In the genomic region with DNA sequence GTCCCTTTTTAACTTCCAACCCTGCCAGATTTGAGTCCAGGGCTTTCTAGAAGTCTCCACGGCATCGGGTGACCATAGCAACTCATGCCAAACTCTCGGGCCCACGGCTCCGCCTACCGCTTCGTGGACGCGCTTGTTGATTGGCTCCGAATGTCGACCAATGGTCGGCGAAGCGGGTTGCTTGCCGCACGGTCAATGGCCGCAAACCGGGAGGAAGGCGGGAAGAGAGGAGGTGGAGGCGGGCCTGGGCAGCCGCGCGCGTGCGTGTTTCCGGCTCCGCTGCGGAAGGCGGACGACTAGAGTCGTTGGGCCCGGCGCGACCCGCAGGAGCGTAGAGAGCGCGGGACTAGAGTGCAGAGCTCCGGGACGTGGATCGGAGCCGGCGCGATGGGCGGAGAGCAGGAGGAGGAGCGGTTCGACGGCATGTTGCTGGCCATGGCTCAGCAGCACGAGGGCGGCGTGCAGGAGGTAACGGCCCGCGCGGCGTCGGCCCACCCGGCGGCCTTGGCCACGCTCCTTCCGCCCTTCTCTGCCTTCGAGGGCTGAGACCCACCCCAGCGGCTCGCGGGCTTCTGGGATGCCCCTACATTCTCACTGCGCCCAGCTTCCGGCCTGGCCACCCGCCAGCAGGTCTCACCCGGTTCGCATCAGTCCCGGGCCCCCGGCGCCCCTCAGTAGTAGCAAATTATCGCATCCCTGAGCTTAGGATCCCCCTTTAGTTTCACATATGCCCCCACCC, we compare ENCODE assay signal across 1 cellular context.
TF ChIP-seq lines count a peak whose summit lies in the region.

A gene (plus strand): TSS at position 282 of the 739 bp plus-strand sequence. CDS start 106 bp downstream, at position 388.

TF ChIP-seq in HepG2, 621 proteins besides CTCF, POLR2A, EP300 and RAD21 (continued from another document and continues in another):
- TF ChIP-seq, protein P1, sequence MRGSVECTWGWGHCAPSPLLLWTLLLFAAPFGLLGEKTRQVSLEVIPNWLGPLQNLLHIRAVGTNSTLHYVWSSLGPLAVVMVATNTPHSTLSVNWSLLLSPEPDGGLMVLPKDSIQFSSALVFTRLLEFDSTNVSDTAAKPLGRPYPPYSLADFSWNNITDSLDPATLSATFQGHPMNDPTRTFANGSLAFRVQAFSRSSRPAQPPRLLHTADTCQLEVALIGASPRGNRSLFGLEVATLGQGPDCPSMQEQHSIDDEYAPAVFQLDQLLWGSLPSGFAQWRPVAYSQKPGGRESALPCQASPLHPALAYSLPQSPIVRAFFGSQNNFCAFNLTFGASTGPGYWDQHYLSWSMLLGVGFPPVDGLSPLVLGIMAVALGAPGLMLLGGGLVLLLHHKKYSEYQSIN (CRISPR knock-in tag; IDR thresholded peaks at IDR 0.05; ENCODE audit: borderline replicate concordance): no peak
- TF ChIP-seq PCBP1 (IDR thresholded peaks at IDR 0.05; ENCODE audit: borderline replicate concordance, low read depth, low read length) (no peak), SALL1 (CRISPR knock-in tag; IDR thresholded peaks at IDR 0.05) (peak; percentile 87), ZNF24 (IDR thresholded peaks at IDR 0.05) (no peak), ZNF354B (CRISPR knock-in tag; IDR thresholded peaks at IDR 0.05) (0 out of 2 replicates have a peak, but pooled peaks have one; percentile 78), ZNF749 (CRISPR knock-in tag; IDR thresholded peaks at IDR 0.05; ENCODE audit: borderline replicate concordance) (0 out of 2 replicates have a peak, but pooled peaks have one; percentile 82), YY1 (IDR thresholded peaks at IDR 0.05; ENCODE audit: insufficient read depth, insufficient replicate concordance, low read depth, low read length) (peak; percentile 20), AKAP8 (CRISPR knock-in tag; IDR thresholded peaks at IDR 0.05) (no peak), ZNF143 (CRISPR knock-in tag; IDR thresholded peaks at IDR 0.05) (no peak; the same call in 1 of the 2 replicates), ATM (IDR thresholded peaks at IDR 0.05; ENCODE audit: borderline replicate concordance) (no peak), SIX1 (CRISPR knock-in tag; IDR thresholded peaks at IDR 0.05; ENCODE audit: borderline replicate concordance) (no peak), MBNL3 (CRISPR knock-in tag; conservative IDR thresholded peaks at IDR 0.05) (no peak), JUND (CRISPR knock-in tag; IDR thresholded peaks at IDR 0.05) (no peak), REL (CRISPR knock-in tag; conservative IDR thresholded peaks at IDR 0.05) (peak; percentile 95), ZMYM3 (CRISPR knock-in tag; IDR thresholded peaks at IDR 0.05) (no peak), ZMAT3 (CRISPR knock-in tag; conservative IDR thresholded peaks at IDR 0.05) (0 out of 2 replicates have a peak, but pooled peaks have one; percentile 25), ZNF644 (CRISPR knock-in tag; IDR thresholded peaks at IDR 0.05; ENCODE audit: low read depth) (no peak)
- TF ChIP-seq, protein P2, sequence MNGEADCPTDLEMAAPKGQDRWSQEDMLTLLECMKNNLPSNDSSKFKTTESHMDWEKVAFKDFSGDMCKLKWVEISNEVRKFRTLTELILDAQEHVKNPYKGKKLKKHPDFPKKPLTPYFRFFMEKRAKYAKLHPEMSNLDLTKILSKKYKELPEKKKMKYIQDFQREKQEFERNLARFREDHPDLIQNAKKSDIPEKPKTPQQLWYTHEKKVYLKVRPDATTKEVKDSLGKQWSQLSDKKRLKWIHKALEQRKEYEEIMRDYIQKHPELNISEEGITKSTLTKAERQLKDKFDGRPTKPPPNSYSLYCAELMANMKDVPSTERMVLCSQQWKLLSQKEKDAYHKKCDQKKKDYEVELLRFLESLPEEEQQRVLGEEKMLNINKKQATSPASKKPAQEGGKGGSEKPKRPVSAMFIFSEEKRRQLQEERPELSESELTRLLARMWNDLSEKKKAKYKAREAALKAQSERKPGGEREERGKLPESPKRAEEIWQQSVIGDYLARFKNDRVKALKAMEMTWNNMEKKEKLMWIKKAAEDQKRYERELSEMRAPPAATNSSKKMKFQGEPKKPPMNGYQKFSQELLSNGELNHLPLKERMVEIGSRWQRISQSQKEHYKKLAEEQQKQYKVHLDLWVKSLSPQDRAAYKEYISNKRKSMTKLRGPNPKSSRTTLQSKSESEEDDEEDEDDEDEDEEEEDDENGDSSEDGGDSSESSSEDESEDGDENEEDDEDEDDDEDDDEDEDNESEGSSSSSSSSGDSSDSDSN (CRISPR knock-in tag; IDR thresholded peaks at IDR 0.05): peak; percentile 75
- TF ChIP-seq, protein P3, sequence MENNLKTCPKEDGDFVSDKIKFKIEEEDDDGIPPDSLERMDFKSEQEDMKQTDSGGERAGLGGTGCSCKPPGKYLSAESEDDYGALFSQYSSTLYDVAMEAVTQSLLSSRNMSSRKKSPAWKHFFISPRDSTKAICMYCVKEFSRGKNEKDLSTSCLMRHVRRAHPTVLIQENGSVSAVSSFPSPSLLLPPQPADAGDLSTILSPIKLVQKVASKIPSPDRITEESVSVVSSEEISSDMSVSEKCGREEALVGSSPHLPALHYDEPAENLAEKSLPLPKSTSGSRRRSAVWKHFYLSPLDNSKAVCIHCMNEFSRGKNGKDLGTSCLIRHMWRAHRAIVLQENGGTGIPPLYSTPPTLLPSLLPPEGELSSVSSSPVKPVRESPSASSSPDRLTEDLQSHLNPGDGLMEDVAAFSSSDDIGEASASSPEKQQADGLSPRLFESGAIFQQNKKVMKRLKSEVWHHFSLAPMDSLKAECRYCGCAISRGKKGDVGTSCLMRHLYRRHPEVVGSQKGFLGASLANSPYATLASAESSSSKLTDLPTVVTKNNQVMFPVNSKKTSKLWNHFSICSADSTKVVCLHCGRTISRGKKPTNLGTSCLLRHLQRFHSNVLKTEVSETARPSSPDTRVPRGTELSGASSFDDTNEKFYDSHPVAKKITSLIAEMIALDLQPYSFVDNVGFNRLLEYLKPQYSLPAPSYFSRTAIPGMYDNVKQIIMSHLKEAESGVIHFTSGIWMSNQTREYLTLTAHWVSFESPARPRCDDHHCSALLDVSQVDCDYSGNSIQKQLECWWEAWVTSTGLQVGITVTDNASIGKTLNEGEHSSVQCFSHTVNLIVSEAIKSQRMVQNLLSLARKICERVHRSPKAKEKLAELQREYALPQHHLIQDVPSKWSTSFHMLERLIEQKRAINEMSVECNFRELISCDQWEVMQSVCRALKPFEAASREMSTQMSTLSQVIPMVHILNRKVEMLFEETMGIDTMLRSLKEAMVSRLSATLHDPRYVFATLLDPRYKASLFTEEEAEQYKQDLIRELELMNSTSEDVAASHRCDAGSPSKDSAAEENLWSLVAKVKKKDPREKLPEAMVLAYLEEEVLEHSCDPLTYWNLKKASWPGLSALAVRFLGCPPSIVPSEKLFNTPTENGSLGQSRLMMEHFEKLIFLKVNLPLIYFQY (CRISPR knock-in tag; IDR thresholded peaks at IDR 0.05; ENCODE audit: borderline replicate concordance): no peak
- TF ChIP-seq, protein P4, sequence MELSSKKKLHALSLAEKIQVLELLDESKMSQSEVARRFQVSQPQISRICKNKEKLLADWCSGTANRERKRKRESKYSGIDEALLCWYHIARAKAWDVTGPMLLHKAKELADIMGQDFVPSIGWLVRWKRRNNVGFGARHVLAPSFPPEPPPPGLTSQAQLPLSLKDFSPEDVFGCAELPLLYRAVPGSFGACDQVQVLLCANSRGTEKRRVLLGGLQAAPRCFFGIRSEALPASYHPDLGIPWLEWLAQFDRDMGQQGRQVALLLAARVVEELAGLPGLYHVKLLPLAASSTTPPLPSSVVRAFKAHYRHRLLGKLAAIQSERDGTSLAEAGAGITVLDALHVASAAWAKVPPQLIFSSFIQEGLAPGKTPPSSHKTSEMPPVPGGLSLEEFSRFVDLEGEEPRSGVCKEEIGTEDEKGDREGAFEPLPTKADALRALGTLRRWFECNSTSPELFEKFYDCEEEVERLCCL (CRISPR knock-in tag; IDR thresholded peaks at IDR 0.05; ENCODE audit: borderline replicate concordance): no peak
- TF ChIP-seq, protein P5, sequence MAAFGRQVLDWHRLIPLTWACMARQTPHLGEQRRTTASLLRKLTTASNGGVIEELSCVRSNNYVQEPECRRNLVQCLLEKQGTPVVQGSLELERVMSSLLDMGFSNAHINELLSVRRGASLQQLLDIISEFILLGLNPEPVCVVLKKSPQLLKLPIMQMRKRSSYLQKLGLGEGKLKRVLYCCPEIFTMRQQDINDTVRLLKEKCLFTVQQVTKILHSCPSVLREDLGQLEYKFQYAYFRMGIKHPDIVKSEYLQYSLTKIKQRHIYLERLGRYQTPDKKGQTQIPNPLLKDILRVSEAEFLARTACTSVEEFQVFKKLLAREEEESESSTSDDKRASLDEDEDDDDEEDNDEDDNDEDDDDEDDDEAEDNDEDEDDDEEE (CRISPR knock-in tag; IDR thresholded peaks at IDR 0.05): no peak; the same call in 1 of the 2 replicates
- TF ChIP-seq, protein P6, sequence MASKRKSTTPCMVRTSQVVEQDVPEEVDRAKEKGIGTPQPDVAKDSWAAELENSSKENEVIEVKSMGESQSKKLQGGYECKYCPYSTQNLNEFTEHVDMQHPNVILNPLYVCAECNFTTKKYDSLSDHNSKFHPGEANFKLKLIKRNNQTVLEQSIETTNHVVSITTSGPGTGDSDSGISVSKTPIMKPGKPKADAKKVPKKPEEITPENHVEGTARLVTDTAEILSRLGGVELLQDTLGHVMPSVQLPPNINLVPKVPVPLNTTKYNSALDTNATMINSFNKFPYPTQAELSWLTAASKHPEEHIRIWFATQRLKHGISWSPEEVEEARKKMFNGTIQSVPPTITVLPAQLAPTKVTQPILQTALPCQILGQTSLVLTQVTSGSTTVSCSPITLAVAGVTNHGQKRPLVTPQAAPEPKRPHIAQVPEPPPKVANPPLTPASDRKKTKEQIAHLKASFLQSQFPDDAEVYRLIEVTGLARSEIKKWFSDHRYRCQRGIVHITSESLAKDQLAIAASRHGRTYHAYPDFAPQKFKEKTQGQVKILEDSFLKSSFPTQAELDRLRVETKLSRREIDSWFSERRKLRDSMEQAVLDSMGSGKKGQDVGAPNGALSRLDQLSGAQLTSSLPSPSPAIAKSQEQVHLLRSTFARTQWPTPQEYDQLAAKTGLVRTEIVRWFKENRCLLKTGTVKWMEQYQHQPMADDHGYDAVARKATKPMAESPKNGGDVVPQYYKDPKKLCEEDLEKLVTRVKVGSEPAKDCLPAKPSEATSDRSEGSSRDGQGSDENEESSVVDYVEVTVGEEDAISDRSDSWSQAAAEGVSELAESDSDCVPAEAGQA (IDR thresholded peaks at IDR 0.05; ENCODE audit: low read depth): no peak; the same call in 1 of the 2 replicates
- TF ChIP-seq, protein P6 (CRISPR knock-in tag; IDR thresholded peaks at IDR 0.05; ENCODE audit: borderline replicate concordance): peak; percentile 67; the same call in 1 of the 2 replicates
- TF ChIP-seq, protein P7, sequence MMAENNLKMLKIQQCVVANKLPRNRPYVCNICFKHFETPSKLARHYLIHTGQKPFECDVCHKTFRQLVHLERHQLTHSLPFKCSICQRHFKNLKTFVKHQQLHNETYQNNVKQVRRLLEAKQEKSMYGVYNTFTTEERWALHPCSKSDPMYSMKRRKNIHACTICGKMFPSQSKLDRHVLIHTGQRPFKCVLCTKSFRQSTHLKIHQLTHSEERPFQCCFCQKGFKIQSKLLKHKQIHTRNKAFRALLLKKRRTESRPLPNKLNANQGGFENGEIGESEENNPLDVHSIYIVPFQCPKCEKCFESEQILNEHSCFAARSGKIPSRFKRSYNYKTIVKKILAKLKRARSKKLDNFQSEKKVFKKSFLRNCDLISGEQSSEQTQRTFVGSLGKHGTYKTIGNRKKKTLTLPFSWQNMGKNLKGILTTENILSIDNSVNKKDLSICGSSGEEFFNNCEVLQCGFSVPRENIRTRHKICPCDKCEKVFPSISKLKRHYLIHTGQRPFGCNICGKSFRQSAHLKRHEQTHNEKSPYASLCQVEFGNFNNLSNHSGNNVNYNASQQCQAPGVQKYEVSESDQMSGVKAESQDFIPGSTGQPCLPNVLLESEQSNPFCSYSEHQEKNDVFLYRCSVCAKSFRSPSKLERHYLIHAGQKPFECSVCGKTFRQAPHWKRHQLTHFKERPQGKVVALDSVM (CRISPR knock-in tag; IDR thresholded peaks at IDR 0.05): peak; percentile 72; the same call in 1 of the 2 replicates
- TF ChIP-seq, protein P8, sequence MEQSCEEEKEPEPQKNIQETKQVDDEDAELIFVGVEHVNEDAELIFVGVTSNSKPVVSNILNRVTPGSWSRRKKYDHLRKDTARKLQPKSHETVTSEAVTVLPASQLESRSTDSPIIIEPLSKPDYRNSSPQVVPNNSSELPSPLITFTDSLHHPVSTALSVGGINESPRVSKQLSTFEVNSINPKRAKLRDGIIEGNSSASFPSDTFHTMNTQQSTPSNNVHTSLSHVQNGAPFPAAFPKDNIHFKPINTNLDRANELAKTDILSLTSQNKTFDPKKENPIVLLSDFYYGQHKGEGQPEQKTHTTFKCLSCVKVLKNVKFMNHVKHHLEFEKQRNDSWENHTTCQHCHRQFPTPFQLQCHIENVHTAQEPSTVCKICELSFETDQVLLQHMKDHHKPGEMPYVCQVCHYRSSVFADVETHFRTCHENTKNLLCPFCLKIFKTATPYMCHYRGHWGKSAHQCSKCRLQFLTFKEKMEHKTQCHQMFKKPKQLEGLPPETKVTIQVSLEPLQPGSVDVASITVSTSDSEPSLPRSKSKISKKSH (CRISPR knock-in tag; IDR thresholded peaks at IDR 0.05; ENCODE audit: borderline replicate concordance): peak; percentile 76
